In genomic region chr2:60532421-60532820, GRCh38 we compare ENCODE assay signal across 14 cellular contexts. TPM values are rescaled to one million over a fixed set of nuclear protein-coding genes. Genes with fewer than 3 reads are reported as not detected.
DNase-seq lines count a peak whose midpoint lies in the region; ATAC-seq, FAIRE-seq and TF ChIP-seq lines count a peak whose summit lies in the region.
"Had no signal": no experiment of that assay in that cellular context is flagged by ENCODE, and none has a peak within 500 bp of the region (broad histone marks: within the 10 kb centered on the region; RNA-seq: fewer than 3 reads in every experiment).

No MANE protein-coding gene starts in this region.

- H3K27me3 Mint-ChIP-seq in astrocyte (ENCODE audit: low read depth, unreplicated experiment): no peaks in the 10 kb centered on the region

- peaks cover 14% of the 10 kb centered on the region for H3K36me3 Mint-ChIP-seq in astrocyte (ENCODE audit: low read depth, unreplicated experiment)

- H3K27me3 ChIP-seq in astrocyte (ENCODE audit: insufficient read depth, low read length) (no peaks in the 10 kb centered on the region), keratinocyte (ENCODE audit: control insufficient read depth, extremely low read depth, insufficient read depth, low read length) (no peaks in the 10 kb centered on the region)
- H3K27me3 ChIP-seq: thyroid gland had no signal

- H3K27ac ChIP-seq in astrocyte (ENCODE audit: low read depth, low read length) (no peak overlapping the region), keratinocyte (ENCODE audit: control insufficient read depth, insufficient read depth, low read length) (peak overlapping the region; percentile 56), caudate nucleus (ENCODE audit: low read depth, low read length) (no peak overlapping the region)
- H3K27ac ChIP-seq: gastroesophageal sphincter, thyroid gland had no signal

- no peak overlapping the region for H2AFZ ChIP-seq in astrocyte (ENCODE audit: low read depth, low read length)
- no peak overlapping the region for H2AFZ ChIP-seq in keratinocyte (ENCODE audit: control insufficient read depth, low read length)

- no peaks in the 10 kb centered on the region for H3K9me3 Mint-ChIP-seq in astrocyte (ENCODE audit: unreplicated experiment)

- H3K4me3 Mint-ChIP-seq in astrocyte (ENCODE audit: unreplicated experiment): no peak overlapping the region

- H3K9ac ChIP-seq in astrocyte (ENCODE audit: low read length): no peak overlapping the region
- H3K9ac ChIP-seq in keratinocyte (ENCODE audit: control insufficient read depth, extremely low read depth, insufficient read depth, low read length): no peak overlapping the region

- H3K9me1 ChIP-seq in keratinocyte (ENCODE audit: control insufficient read depth, extremely low read depth, insufficient read depth, low read length): no peaks in the 10 kb centered on the region

- ATAC-seq in HG03159 (IDR thresholded peaks at IDR 0.05; ENCODE audit: unreplicated experiment): no peak
- ATAC-seq: gastroesophageal sphincter had no signal

- peaks cover 42% of the 10 kb centered on the region for H3K79me2 ChIP-seq in astrocyte (ENCODE audit: insufficient read depth, low read length)
- peaks cover 43% of the 10 kb centered on the region for H3K79me2 ChIP-seq in keratinocyte (ENCODE audit: control insufficient read depth, insufficient read depth, low read length)

- H3K4me1 ChIP-seq in astrocyte (ENCODE audit: insufficient read depth, low read length) (peaks cover 19% of the 10 kb centered on the region), keratinocyte (ENCODE audit: control insufficient read depth, extremely low read depth, insufficient read depth, low read length) (peaks cover 91% of the 10 kb centered on the region)

- DNase-seq in NCI-H2171 treated with DMSO at 0.1 percent for 48 hours (lab: John Stamatoyannopoulos, UW): peak; percentile 14
- no peak for DNase-seq in NCI-H2171 (lab: John Stamatoyannopoulos, UW)
- DNase-seq in astrocyte (ENCODE audit: low read depth): no peak
- no peak for DNase-seq in keratinocyte (ENCODE audit: low read depth, low spot score)
- no peak for DNase-seq in NCI-H526 (lab: John Stamatoyannopoulos, UW)
- DNase-seq in caudate nucleus (lab: John Stamatoyannopoulos, UW): no peak
- DNase-seq in ecto neural progenitor cell (ENCODE audit: low spot score): no peak
- DNase-seq: activated naive CD4-positive, alpha-beta T cell; effector memory CD4-positive, alpha-beta T cell; NCI-H1092; thyroid gland had no signal

- FAIRE-seq in astrocyte (lab: Jason Lieb, UNC): no peak
- no peak for FAIRE-seq in keratinocyte (lab: Jason Lieb, UNC)

- H3K27ac Mint-ChIP-seq in astrocyte (ENCODE audit: unreplicated experiment): peak overlapping the region; percentile 81

- H4K20me1 ChIP-seq in astrocyte (ENCODE audit: insufficient read depth, low read length) (peaks cover 23% of the 10 kb centered on the region), keratinocyte (ENCODE audit: control insufficient read depth, extremely low read depth, insufficient read depth, low read length) (no peaks in the 10 kb centered on the region)

- TF ChIP-seq CTCF in astrocyte (IDR thresholded peaks at IDR 0.05; ENCODE audit: insufficient read depth, low read depth, low read length) (no peak), keratinocyte (optimal IDR thresholded peaks at IDR 0.05 in 1 of 3, IDR thresholded peaks at IDR 0.05 in 1 of 3, conservative IDR thresholded peaks at IDR 0.05 in 1 of 3; ENCODE audit: extremely low read depth in 1 of 3, insufficient read depth in 2 of 3, low read length in 3 of 3) (no peak)

- H3K36me3 ChIP-seq in astrocyte (ENCODE audit: insufficient read depth, low read length): no peaks in the 10 kb centered on the region
- peaks cover 0 to under 1% of the 10 kb centered on the region in 2 experiments for H3K36me3 ChIP-seq in keratinocyte (ENCODE audit: control insufficient read depth in 2 of 2, extremely low read depth in 1 of 2, insufficient read depth in 2 of 2, low read length in 2 of 2)
- H3K36me3 ChIP-seq: gastroesophageal sphincter, thyroid gland had no signal

- peak overlapping the region; percentile 78 for H3K4me2 ChIP-seq in astrocyte (ENCODE audit: low read length)
- H3K4me2 ChIP-seq in keratinocyte (ENCODE audit: control insufficient read depth, extremely low read depth, insufficient read depth, low read depth, low read length): peak overlapping the region; percentile 86

- no peaks in the 10 kb centered on the region for H3K9me3 ChIP-seq in astrocyte (ENCODE audit: insufficient read depth, low read depth, low read length)
- H3K9me3 ChIP-seq in keratinocyte (ENCODE audit: control insufficient read depth, low read depth, low read length): no peaks in the 10 kb centered on the region
- H3K9me3 ChIP-seq: gastroesophageal sphincter, thyroid gland had no signal

- dilution Hi-C loops in keratinocyte (cut with MboI; ENCODE audit: extremely low pct_ligation_motif_present, low sequenced_read_pairs): no loop called here

- H3K4me3 ChIP-seq in astrocyte (ENCODE audit: insufficient read depth, low read depth, low read length) (no peak overlapping the region), keratinocyte (ENCODE audit: control insufficient read depth in 2 of 3, extremely low read depth in 1 of 3, insufficient read depth in 2 of 3, low read depth in 1 of 3, low read length in 3 of 3) (no peak overlapping the region)
- H3K4me3 ChIP-seq: gastroesophageal sphincter, thyroid gland had no signal

- peaks cover 63% of the 10 kb centered on the region for H3K4me1 Mint-ChIP-seq in astrocyte (ENCODE audit: low read depth, unreplicated experiment)

RNA-seq across cellular contexts. Expression of gene BCL11A, which starts 21.0 kb away (rescaled TPM):
- 29.8 and 32.0 TPM in 2 replicates for total RNA-seq in astrocyte
- polyA plus RNA-seq in keratinocyte: 3.8 to 5.3 TPM (median 5.0 TPM) in 3 replicates
- 6.4 TPM for polyA plus RNA-seq in keratinocyte (2011; ENCODE audit: low read depth)
- polyA plus RNA-seq in keratinocyte (2011; cell fraction: cytosol; rRNA removed): 2.9 and 3.7 TPM in 2 replicates
- 10.2 and 12.2 TPM in 2 replicates for polyA plus RNA-seq in keratinocyte (2011; cell fraction: nucleus; rRNA removed)
- 4.8 and 12.4 TPM in 2 replicates for polyA plus RNA-seq in keratinocyte (2012; ENCODE audit: low replicate concordance)
- polyA minus RNA-seq in keratinocyte: 9.7 to 17.6 TPM (median 12.8 TPM) in 3 replicates
- polyA minus RNA-seq in keratinocyte (2011; cell fraction: cytosol; rRNA and poly(A)+ RNA removed): 4.2 TPM
- 10.6 and 20.9 TPM in 2 replicates for polyA minus RNA-seq in keratinocyte (2011; cell fraction: nucleus; rRNA and poly(A)+ RNA removed)
- total RNA-seq: A172 had no signal
